ENCODE assay signal across 16 cellular contexts in the genomic region with DNA sequence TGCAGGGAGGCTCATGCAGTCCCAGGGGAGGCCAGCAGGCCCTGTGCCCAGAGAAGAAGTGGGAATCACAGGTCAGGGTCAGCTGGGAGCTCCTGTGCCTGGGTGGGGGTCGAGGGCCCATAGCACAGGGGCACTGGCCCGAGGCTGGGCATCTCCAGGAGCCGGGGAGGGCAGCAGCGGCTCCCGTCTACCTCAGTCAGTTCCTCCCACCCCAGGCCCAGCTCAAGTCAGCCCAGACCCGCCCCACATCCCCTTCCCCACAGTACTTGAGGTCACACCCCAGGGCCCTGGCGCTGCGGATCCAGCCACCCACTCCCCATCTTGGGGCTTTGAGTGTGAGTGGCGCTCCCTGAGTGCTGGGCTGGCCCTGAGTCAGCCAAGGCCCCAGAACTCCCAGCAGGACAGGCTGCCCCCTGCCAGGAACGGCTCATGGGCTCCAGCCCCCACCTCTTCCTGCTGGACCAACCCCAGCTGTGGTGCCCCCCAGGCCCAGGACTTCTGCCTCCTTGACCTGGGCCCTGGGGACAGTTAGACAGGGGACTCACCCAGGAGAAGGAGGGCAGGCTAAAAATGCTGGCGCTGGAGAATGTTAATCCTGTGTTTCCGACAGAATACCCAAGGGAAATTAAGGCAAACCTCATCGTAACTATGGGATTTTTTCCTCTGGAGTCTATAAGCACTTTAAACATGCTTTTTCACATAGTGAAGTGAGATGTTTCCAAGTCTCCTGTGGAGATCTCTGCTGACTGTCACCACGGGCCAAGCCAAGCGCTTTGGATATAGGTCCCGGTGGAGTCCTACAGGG.
DNase-seq lines count a peak whose midpoint lies in the region; ATAC-seq, FAIRE-seq and TF ChIP-seq lines count a peak whose summit lies in the region.
"Had no signal": no experiment of that assay in that cellular context is flagged by ENCODE, and none has a peak within 500 bp of the region (broad histone marks: within the 10 kb centered on the region; RNA-seq: fewer than 3 reads in every experiment).

No MANE protein-coding gene starts in this region.

- H3K27ac Mint-ChIP-seq in activated naive CD8-positive, alpha-beta T cell treated with anti-CD3 and anti-CD28 coated beads for 36 hours, result no peak overlapping the region
- H3K27ac Mint-ChIP-seq: CD14-positive monocyte; CD4-positive, alpha-beta memory T cell; H9 had no signal

- H4K8ac ChIP-seq in neuronal stem cell (ENCODE audit: low read depth, low read length), result no peak overlapping the region

- H2AK5ac ChIP-seq in neuronal stem cell (ENCODE audit: low read depth, low read length), result no peak overlapping the region

- H3K4me1 ChIP-seq in BLaER1, result peaks cover 55% of the 10 kb centered on the region
- peaks cover 4% of the 10 kb centered on the region for H3K4me1 ChIP-seq in HEK293 (ENCODE audit: control insufficient read depth, insufficient read depth, low read length)
- peaks cover 0 to 8% of the 10 kb centered on the region in 2 donors for H3K4me1 ChIP-seq in neuronal stem cell (ENCODE audit: control insufficient read depth in 2 of 2, insufficient read depth in 1 of 2, low read depth in 1 of 2, low read length in 2 of 2)

- no peak for FAIRE-seq in frontal cortex (lab: Jason Lieb, UNC)
- FAIRE-seq: GM12878, H1 had no signal

- H4K20me1 ChIP-seq in BLaER1, result no peaks in the 10 kb centered on the region

- CTCF ChIA-PET in HEK293 (lab: Yijun Ruan, JAX), result interaction anchor here (0.8 to 2.0 kb wide), 3 partner anchors 9 to 13 kb away, joined by 3 to 10 read pairs (median 7); no protein-coding TSS in a partner anchor

- no peak overlapping the region for H2BK15ac ChIP-seq in neuronal stem cell (ENCODE audit: low read length)

- no peak overlapping the region for H2BK5ac ChIP-seq in neuronal stem cell (ENCODE audit: low read length)

- ATAC-seq in left lobe of liver, result no peak
- ATAC-seq: GM12878 had no signal

- no peaks in the 10 kb centered on the region for H3K9me3 ChIP-seq in BLaER1
- H3K9me3 ChIP-seq in HEK293 (ENCODE audit: control insufficient read depth, insufficient read depth, low read depth, low read length), result no peaks in the 10 kb centered on the region
- H3K9me3 ChIP-seq in neuronal stem cell (replicated peaks in 1 of 2; ENCODE audit: control insufficient read depth in 2 of 2, insufficient read depth in 1 of 2, low read depth in 1 of 2, low read length in 2 of 2), result no peaks in the 10 kb centered on the region
- H3K9me3 ChIP-seq: BE2C had no signal

- no peak overlapping the region for H2AFZ ChIP-seq in neuronal stem cell (ENCODE audit: low read length)

- no peak overlapping the region for H3K23ac ChIP-seq in neuronal stem cell (ENCODE audit: low read depth, low read length, poor library complexity)

- H3K9ac ChIP-seq in BLaER1 (no peak overlapping the region), neuronal stem cell (ENCODE audit: low read depth, low read length, poor library complexity) (peak overlapping the region; percentile 9)

- H3K79me1 ChIP-seq in neuronal stem cell (ENCODE audit: low read depth, low read length), result peaks cover 4% of the 10 kb centered on the region

- H3K36me3 ChIP-seq in BLaER1 (peaks cover 44% of the 10 kb centered on the region; the same call in 1 of the 2 replicates), HEK293 (ENCODE audit: control insufficient read depth in 2 of 2, insufficient read depth in 1 of 2, low read length in 2 of 2) (no peaks in the 10 kb centered on the region), neuronal stem cell (replicated peaks in 1 of 2; ENCODE audit: control insufficient read depth in 2 of 2, insufficient read depth in 2 of 2, low read length in 2 of 2) (no peaks in the 10 kb centered on the region)

- H4K91ac ChIP-seq in neuronal stem cell (ENCODE audit: low read depth, low read length, poor library complexity), result no peak overlapping the region

- H3K4me2 ChIP-seq in BLaER1 (peak overlapping the region; percentile 51), neuronal stem cell (ENCODE audit: insufficient read depth, low read length, poor library complexity, severe bottlenecking) (no peak overlapping the region)

- H2BK12ac ChIP-seq in neuronal stem cell (ENCODE audit: low read length), result no peak overlapping the region

- peaks cover 8% of the 10 kb centered on the region for H3K4me1 Mint-ChIP-seq in activated naive CD8-positive, alpha-beta T cell treated with anti-CD3 and anti-CD28 coated beads for 36 hours
- H3K4me1 Mint-ChIP-seq: CD14-positive monocyte, H9 had no signal

- H3K18ac ChIP-seq in neuronal stem cell (ENCODE audit: low read length), result peak overlapping the region; percentile 80

- peak; percentile 9 for DNase-seq in choroid plexus epithelial cell (ENCODE audit: low read depth)
- no peak for DNase-seq in neuronal stem cell (ENCODE audit: low spot score)
- DNase-seq in frontal cortex (ENCODE audit: low spot score in 2 of 2), result no peak
- DNase-seq in left lobe of liver (ENCODE audit: low spot score), result no peak
- no peak for DNase-seq in hepatic stellate cell (ENCODE audit: low spot score)
- DNase-seq in activated naive CD8-positive, alpha-beta T cell treated with anti-CD3 and anti-CD28 coated beads for 36 hours, result no peak
- DNase-seq: ACHN; BE2C; CD4-positive, alpha-beta memory T cell; DMS79 treated with DMSO at 0.1 percent for 48 hours; H9 had no signal

- H3K27ac ChIP-seq in BLaER1 (peak overlapping the region; percentile 64), HEK293 (ENCODE audit: extremely low read depth, low read depth, low read length) (no peak overlapping the region), neuronal stem cell (replicated peaks; ENCODE audit: low read length) (no peak overlapping the region)

- WGBS in neuronal stem cell (ENCODE audit: extremely low coverage in 2 of 2, insufficient read length in 2 of 2, insufficient replicate concordance in 1 of 2), 2 donors, result no CpG with 5 or more reads among the region's 16 CpGs

- no peak overlapping the region for H2BK120ac ChIP-seq in neuronal stem cell (ENCODE audit: low read depth, low read length)

- POLR2A ChIA-PET in HEK293 (lab: Yijun Ruan, JAX), result no interaction called here

- no peaks in the 10 kb centered on the region for H3K27me3 ChIP-seq in BLaER1
- peaks cover 0 to 34% (median 0%) of the 10 kb centered on the region in 3 experiments for H3K27me3 ChIP-seq in neuronal stem cell (ENCODE audit: control insufficient read depth in 3 of 3, insufficient read depth in 3 of 3, low read depth in 1 of 3, low read length in 3 of 3)
- H3K27me3 ChIP-seq: BE2C had no signal

- H3K4me3 ChIP-seq in BLaER1, result no peak overlapping the region
- H3K4me3 ChIP-seq in HEK293 (ENCODE audit: low read depth, low read length), result no peak overlapping the region
- H3K4me3 ChIP-seq in choroid plexus epithelial cell (ENCODE audit: low read depth, low read length), result no peak overlapping the region
- no peak overlapping the region for H3K4me3 ChIP-seq in neuronal stem cell (ENCODE audit: low read length in 2 of 2)
- H3K4me3 ChIP-seq: GM12878 had no signal

- peak overlapping the region; percentile 82 for H3K14ac ChIP-seq in neuronal stem cell (ENCODE audit: low read length)

- H3K36me3 Mint-ChIP-seq in activated naive CD8-positive, alpha-beta T cell treated with anti-CD3 and anti-CD28 coated beads for 36 hours, result no peaks in the 10 kb centered on the region
- H3K36me3 Mint-ChIP-seq: CD14-positive monocyte; CD4-positive, alpha-beta memory T cell had no signal

- no peak for TF ChIP-seq CTCF in HEK293 (tag by site-specific recombination; IDR thresholded peaks at IDR 0.05)
- no peak for TF ChIP-seq CTCF in choroid plexus epithelial cell (conservative IDR thresholded peaks at IDR 0.05; ENCODE audit: low read depth, low read length)

- H3K9me3 Mint-ChIP-seq in activated naive CD8-positive, alpha-beta T cell treated with anti-CD3 and anti-CD28 coated beads for 36 hours, result no peaks in the 10 kb centered on the region
- H3K9me3 Mint-ChIP-seq: CD4-positive, alpha-beta memory T cell; H9 had no signal

- H3K4me3 Mint-ChIP-seq in activated naive CD8-positive, alpha-beta T cell treated with anti-CD3 and anti-CD28 coated beads for 36 hours, result no peak overlapping the region
- H3K4me3 Mint-ChIP-seq: CD14-positive monocyte; CD4-positive, alpha-beta memory T cell; H9 had no signal

- no peak overlapping the region for H3K4ac ChIP-seq in neuronal stem cell (ENCODE audit: low read length)

- no peaks in the 10 kb centered on the region for H3K27me3 Mint-ChIP-seq in activated naive CD8-positive, alpha-beta T cell treated with anti-CD3 and anti-CD28 coated beads for 36 hours
- H3K27me3 Mint-ChIP-seq: CD4-positive, alpha-beta memory T cell had no signal

TF ChIP-seq in HEK293, 187 proteins besides CTCF, POLR2A, EP300 and RAD21 (continues in another document):
- TF ChIP-seq ZBTB21 (tag by site-specific recombination; IDR thresholded peaks at IDR 0.05) (no peak), SCRT1 (tag by site-specific recombination; IDR thresholded peaks at IDR 0.05; ENCODE audit: borderline replicate concordance) (no peak), GLIS1 (tag by site-specific recombination; IDR thresholded peaks at IDR 0.05) (peak; percentile 22; the same call in 1 of the 2 replicates), ZNF596 (tag by site-specific recombination; IDR thresholded peaks at IDR 0.05) (no peak), ZNF114 (tag by site-specific recombination; IDR thresholded peaks at IDR 0.05) (no peak)
- TF ChIP-seq, protein P1, sequence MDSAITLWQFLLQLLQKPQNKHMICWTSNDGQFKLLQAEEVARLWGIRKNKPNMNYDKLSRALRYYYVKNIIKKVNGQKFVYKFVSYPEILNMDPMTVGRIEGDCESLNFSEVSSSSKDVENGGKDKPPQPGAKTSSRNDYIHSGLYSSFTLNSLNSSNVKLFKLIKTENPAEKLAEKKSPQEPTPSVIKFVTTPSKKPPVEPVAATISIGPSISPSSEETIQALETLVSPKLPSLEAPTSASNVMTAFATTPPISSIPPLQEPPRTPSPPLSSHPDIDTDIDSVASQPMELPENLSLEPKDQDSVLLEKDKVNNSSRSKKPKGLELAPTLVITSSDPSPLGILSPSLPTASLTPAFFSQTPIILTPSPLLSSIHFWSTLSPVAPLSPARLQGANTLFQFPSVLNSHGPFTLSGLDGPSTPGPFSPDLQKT (IDR thresholded peaks at IDR 0.05; ENCODE audit: borderline replicate concordance, low read depth, low read length), result no peak
- TF ChIP-seq, protein P2, sequence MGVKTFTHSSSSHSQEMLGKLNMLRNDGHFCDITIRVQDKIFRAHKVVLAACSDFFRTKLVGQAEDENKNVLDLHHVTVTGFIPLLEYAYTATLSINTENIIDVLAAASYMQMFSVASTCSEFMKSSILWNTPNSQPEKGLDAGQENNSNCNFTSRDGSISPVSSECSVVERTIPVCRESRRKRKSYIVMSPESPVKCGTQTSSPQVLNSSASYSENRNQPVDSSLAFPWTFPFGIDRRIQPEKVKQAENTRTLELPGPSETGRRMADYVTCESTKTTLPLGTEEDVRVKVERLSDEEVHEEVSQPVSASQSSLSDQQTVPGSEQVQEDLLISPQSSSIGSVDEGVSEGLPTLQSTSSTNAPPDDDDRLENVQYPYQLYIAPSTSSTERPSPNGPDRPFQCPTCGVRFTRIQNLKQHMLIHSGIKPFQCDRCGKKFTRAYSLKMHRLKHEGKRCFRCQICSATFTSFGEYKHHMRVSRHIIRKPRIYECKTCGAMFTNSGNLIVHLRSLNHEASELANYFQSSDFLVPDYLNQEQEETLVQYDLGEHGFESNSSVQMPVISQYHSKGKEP (tag by site-specific recombination; IDR thresholded peaks at IDR 0.05), result no peak
